In genomic region chr3:4493008-4493930, GRCh38 we compare ENCODE assay signal across 8 cellular contexts. TPM values are rescaled to one million over a fixed set of nuclear protein-coding genes. Genes with fewer than 3 reads are reported as not detected.
A peak's percentile ranks its signal among the peaks of the same experiment; 100 is the strongest.
DNase-seq lines count a peak whose midpoint lies in the region; ATAC-seq lines count a peak whose summit lies in the region.

ITPR1 (plus strand) TSS chr3:4493348; CDS start chr3:4516492, 23,144 bp downstream.

- CTCF ChIA-PET in activated CD4-positive, alpha-beta T cell treated with anti-CD3 and anti-CD28 coated beads for 36 hours (lab: Charles Lee) = interaction anchor here (0.6 to 4.5 kb wide), 8 partner anchors 11 to 142 kb away, joined by 3 to 27 read pairs (median 6); no protein-coding TSS in a partner anchor

- DNase-seq in Ammon's horn (ENCODE audit: low spot score) = peak; percentile 98
- peak; percentile 84 for DNase-seq in GM19238 (ENCODE audit: insufficient read length, low spot score)
- DNase-seq in NCI-H524 (lab: John Stamatoyannopoulos, UW) = peak; percentile 98 to 99
- DNase-seq in activated CD4-positive, alpha-beta T cell treated with anti-CD3 and anti-CD28 coated beads for 36 hours = peak; percentile 99
- DNase-seq in kidney tubule cell (ENCODE audit: low spot score) = peak; percentile 99
- peak; percentile 93 to 99 (median 97) for DNase-seq in stimulated activated CD4-positive, alpha-beta T cell treated with anti-CD3 and anti-CD28 coated beads, Interleukin-1b, Interleukin-23, amount 100 ng/mL, for 24 hours (ENCODE audit: low read depth in 4 of 4, low spot score in 1 of 4)

- ATAC-seq in HG03442 (IDR thresholded peaks at IDR 0.05; ENCODE audit: unreplicated experiment) = peak; percentile 93
- ATAC-seq in activated CD4-positive, alpha-beta T cell treated with anti-CD3 and anti-CD28 coated beads for 36 hours = peak; percentile 95

- H3K27me3 Mint-ChIP-seq in activated CD4-positive, alpha-beta T cell treated with anti-CD3 and anti-CD28 coated beads for 36 hours = peaks cover 8% of the 10 kb centered on the region

- H3K36me3 Mint-ChIP-seq in activated CD4-positive, alpha-beta T cell treated with anti-CD3 and anti-CD28 coated beads for 36 hours (ENCODE audit: low read depth) = peaks cover 11% of the 10 kb centered on the region

- peak within 1 kb of the TSS; percentile 71 for H3K27ac Mint-ChIP-seq in activated CD4-positive, alpha-beta T cell treated with anti-CD3 and anti-CD28 coated beads for 36 hours

- peaks cover 32% of the 10 kb centered on the region for H3K4me1 Mint-ChIP-seq in activated CD4-positive, alpha-beta T cell treated with anti-CD3 and anti-CD28 coated beads for 36 hours

- intact Hi-C loops in activated CD4-positive, alpha-beta T cell treated with anti-CD3 and anti-CD28 coated beads for 36 hours (cut with DNase I, micrococcal nuclease) = loop anchor here (1.0 to 10.0 kb wide), 16 partner anchors 18 to 1366 kb away; partner anchors contain the start of genes SETMAR (in 2 of the 2), SUMF1 (in 2 of the 2), ARL8B (in 1 of the 2) and BHLHE40 (in 1 of the 2)

- POLR2A ChIA-PET in activated CD4-positive, alpha-beta T cell treated with anti-CD3 and anti-CD28 coated beads for 36 hours (lab: Charles Lee) = interaction anchor here (0.6 to 2.9 kb wide), 12 partner anchors 11 to 409 kb away, joined by 3 to 24 read pairs (median 7); partner anchors contain the start of gene SUMF1

- H3K9me3 Mint-ChIP-seq in activated CD4-positive, alpha-beta T cell treated with anti-CD3 and anti-CD28 coated beads for 36 hours (ENCODE audit: low read depth) = no peaks in the 10 kb centered on the region

- H3K27ac ChIP-seq in cingulate gyrus (ENCODE audit: low read depth, low read length) = peak within 1 kb of the TSS; percentile 72

- peak within 1 kb of the TSS; percentile 77 for H3K4me3 Mint-ChIP-seq in activated CD4-positive, alpha-beta T cell treated with anti-CD3 and anti-CD28 coated beads for 36 hours

RNA-seq across cellular contexts. Expression of gene ITPR1, which starts in this region (rescaled TPM):
- 10 to 100 TPM; 48.6 to 55.6 TPM for total RNA-seq in activated CD4-positive, alpha-beta T cell treated with anti-CD3 and anti-CD28 coated beads for 36 hours

Comparison
In these comparisons a context has a peak if more than half of its experiments do, and no peak if none do; other contexts are left out.
1. Peak in every context shown above with its lines: DNase-seq, ATAC-seq and H3K27ac ChIP-seq.